1 cellular context compared by ENCODE assay signal in the genomic region with DNA sequence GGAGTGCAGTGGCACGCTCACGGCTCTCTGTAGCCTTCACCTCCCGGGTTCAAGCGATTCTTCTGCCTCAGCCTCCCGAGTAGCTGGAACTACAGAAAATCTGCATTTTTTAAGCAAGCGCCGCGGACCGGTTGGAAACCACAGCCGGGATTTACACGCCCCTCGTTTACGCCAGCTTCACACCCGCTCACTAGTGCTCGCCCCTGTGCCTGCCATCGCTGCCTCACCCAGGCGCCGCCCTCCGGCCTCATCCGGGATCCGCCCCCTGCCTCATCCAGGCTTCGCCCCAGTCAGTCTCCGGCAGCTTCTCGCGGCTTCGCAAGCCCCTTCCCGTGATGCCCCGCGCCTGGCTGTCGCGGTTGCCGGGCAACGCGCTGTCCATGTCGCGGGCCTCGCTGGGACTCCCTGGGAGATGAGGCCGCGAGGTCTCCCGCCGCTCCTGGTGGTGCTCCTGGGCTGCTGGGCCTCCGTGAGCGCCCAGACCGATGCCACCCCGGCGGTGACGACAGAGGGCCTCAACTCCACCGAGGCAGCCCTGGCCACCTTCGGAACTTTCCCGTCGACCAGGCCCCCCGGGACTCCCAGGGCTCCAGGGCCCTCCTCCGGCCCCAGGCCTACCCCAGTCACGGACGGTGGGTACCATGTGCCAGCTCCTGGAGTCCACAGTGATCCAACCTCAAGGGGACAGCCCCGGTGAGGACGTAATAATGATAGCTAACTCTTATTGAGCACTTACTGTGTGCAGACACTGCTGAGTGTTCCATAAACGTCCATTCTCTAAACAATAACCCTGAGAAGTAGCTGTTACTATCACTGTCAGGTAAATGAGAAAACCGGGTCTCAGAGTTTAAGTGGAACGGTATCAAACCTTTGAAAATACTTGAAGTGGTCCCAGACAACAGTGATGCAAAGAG.
TF ChIP-seq lines count a peak whose summit lies in the region.

A gene (plus strand): TSS at position 359 of the 914 bp plus-strand sequence. CDS start 54 bp downstream, at position 413.

TF ChIP-seq in HepG2, 621 proteins besides CTCF, POLR2A, EP300 and RAD21 (continued from another document and continues in another):
- TF ChIP-seq, protein P1, sequence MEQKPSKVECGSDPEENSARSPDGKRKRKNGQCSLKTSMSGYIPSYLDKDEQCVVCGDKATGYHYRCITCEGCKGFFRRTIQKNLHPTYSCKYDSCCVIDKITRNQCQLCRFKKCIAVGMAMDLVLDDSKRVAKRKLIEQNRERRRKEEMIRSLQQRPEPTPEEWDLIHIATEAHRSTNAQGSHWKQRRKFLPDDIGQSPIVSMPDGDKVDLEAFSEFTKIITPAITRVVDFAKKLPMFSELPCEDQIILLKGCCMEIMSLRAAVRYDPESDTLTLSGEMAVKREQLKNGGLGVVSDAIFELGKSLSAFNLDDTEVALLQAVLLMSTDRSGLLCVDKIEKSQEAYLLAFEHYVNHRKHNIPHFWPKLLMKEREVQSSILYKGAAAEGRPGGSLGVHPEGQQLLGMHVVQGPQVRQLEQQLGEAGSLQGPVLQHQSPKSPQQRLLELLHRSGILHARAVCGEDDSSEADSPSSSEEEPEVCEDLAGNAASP (CRISPR knock-in tag; IDR thresholded peaks at IDR 0.05; ENCODE audit: borderline replicate concordance): no peak; the same call in 1 of the 2 replicates
- no peak for TF ChIP-seq NCOA2 (CRISPR knock-in tag; IDR thresholded peaks at IDR 0.05)
- TF ChIP-seq, protein P2, sequence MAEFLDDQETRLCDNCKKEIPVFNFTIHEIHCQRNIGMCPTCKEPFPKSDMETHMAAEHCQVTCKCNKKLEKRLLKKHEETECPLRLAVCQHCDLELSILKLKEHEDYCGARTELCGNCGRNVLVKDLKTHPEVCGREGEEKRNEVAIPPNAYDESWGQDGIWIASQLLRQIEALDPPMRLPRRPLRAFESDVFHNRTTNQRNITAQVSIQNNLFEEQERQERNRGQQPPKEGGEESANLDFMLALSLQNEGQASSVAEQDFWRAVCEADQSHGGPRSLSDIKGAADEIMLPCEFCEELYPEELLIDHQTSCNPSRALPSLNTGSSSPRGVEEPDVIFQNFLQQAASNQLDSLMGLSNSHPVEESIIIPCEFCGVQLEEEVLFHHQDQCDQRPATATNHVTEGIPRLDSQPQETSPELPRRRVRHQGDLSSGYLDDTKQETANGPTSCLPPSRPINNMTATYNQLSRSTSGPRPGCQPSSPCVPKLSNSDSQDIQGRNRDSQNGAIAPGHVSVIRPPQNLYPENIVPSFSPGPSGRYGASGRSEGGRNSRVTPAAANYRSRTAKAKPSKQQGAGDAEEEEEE (CRISPR knock-in tag; IDR thresholded peaks at IDR 0.05; ENCODE audit: borderline replicate concordance): no peak
- TF ChIP-seq, protein P3, sequence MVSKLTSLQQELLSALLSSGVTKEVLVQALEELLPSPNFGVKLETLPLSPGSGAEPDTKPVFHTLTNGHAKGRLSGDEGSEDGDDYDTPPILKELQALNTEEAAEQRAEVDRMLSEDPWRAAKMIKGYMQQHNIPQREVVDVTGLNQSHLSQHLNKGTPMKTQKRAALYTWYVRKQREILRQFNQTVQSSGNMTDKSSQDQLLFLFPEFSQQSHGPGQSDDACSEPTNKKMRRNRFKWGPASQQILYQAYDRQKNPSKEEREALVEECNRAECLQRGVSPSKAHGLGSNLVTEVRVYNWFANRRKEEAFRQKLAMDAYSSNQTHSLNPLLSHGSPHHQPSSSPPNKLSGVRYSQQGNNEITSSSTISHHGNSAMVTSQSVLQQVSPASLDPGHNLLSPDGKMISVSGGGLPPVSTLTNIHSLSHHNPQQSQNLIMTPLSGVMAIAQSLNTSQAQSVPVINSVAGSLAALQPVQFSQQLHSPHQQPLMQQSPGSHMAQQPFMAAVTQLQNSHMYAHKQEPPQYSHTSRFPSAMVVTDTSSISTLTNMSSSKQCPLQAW (CRISPR knock-in tag; IDR thresholded peaks at IDR 0.05): peak; percentile 55; the same call in 1 of the 2 replicates
- TF ChIP-seq KLF13 (CRISPR knock-in tag; IDR thresholded peaks at IDR 0.05): no peak
- TF ChIP-seq, protein P4, sequence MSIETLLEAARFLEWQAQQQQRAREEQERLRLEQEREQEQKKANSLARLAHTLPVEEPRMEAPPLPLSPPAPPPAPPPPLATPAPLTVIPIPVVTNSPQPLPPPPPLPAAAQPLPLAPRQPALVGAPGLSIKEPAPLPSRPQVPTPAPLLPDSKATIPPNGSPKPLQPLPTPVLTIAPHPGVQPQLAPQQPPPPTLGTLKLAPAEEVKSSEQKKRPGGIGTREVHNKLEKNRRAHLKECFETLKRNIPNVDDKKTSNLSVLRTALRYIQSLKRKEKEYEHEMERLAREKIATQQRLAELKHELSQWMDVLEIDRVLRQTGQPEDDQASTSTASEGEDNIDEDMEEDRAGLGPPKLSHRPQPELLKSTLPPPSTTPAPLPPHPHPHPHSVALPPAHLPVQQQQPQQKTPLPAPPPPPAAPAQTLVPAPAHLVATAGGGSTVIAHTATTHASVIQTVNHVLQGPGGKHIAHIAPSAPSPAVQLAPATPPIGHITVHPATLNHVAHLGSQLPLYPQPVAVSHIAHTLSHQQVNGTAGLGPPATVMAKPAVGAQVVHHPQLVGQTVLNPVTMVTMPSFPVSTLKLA (IDR thresholded peaks at IDR 0.05): peak; percentile 18; the same call in 1 of the 2 replicates
- no peak for TF ChIP-seq SRSF4 (IDR thresholded peaks at IDR 0.05; ENCODE audit: low read depth, low read length, poor library complexity, severe bottlenecking)
- no peak for TF ChIP-seq ZNF30 (CRISPR knock-in tag; IDR thresholded peaks at IDR 0.05)
- no peak for TF ChIP-seq PPARG (CRISPR knock-in tag; conservative IDR thresholded peaks at IDR 0.05)
- TF ChIP-seq ELF4 (CRISPR knock-in tag; IDR thresholded peaks at IDR 0.05; ENCODE audit: borderline replicate concordance): no peak
- no peak for TF ChIP-seq ZNF337 (CRISPR knock-in tag; IDR thresholded peaks at IDR 0.05; ENCODE audit: borderline replicate concordance, low read depth)
- no peak for TF ChIP-seq PHB2 (IDR thresholded peaks at IDR 0.05; ENCODE audit: partially characterized antibody)
- TF ChIP-seq, protein P5, sequence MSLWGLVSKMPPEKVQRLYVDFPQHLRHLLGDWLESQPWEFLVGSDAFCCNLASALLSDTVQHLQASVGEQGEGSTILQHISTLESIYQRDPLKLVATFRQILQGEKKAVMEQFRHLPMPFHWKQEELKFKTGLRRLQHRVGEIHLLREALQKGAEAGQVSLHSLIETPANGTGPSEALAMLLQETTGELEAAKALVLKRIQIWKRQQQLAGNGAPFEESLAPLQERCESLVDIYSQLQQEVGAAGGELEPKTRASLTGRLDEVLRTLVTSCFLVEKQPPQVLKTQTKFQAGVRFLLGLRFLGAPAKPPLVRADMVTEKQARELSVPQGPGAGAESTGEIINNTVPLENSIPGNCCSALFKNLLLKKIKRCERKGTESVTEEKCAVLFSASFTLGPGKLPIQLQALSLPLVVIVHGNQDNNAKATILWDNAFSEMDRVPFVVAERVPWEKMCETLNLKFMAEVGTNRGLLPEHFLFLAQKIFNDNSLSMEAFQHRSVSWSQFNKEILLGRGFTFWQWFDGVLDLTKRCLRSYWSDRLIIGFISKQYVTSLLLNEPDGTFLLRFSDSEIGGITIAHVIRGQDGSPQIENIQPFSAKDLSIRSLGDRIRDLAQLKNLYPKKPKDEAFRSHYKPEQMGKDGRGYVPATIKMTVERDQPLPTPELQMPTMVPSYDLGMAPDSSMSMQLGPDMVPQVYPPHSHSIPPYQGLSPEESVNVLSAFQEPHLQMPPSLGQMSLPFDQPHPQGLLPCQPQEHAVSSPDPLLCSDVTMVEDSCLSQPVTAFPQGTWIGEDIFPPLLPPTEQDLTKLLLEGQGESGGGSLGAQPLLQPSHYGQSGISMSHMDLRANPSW (CRISPR knock-in tag; IDR thresholded peaks at IDR 0.05; ENCODE audit: borderline replicate concordance): 0 out of 2 replicates have a peak, but pooled peaks have one; percentile 29
- no peak for TF ChIP-seq SMARCE1 (IDR thresholded peaks at IDR 0.05; ENCODE audit: borderline replicate concordance)
- TF ChIP-seq, protein P6, sequence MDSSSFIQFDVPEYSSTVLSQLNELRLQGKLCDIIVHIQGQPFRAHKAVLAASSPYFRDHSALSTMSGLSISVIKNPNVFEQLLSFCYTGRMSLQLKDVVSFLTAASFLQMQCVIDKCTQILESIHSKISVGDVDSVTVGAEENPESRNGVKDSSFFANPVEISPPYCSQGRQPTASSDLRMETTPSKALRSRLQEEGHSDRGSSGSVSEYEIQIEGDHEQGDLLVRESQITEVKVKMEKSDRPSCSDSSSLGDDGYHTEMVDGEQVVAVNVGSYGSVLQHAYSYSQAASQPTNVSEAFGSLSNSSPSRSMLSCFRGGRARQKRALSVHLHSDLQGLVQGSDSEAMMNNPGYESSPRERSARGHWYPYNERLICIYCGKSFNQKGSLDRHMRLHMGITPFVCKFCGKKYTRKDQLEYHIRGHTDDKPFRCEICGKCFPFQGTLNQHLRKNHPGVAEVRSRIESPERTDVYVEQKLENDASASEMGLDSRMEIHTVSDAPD (CRISPR knock-in tag; IDR thresholded peaks at IDR 0.05): no peak
- TF ChIP-seq ZFP90 (CRISPR knock-in tag; IDR thresholded peaks at IDR 0.05; ENCODE audit: borderline replicate concordance): peak; percentile 70; the same call in 1 of the 2 replicates
- TF ChIP-seq, protein P7, sequence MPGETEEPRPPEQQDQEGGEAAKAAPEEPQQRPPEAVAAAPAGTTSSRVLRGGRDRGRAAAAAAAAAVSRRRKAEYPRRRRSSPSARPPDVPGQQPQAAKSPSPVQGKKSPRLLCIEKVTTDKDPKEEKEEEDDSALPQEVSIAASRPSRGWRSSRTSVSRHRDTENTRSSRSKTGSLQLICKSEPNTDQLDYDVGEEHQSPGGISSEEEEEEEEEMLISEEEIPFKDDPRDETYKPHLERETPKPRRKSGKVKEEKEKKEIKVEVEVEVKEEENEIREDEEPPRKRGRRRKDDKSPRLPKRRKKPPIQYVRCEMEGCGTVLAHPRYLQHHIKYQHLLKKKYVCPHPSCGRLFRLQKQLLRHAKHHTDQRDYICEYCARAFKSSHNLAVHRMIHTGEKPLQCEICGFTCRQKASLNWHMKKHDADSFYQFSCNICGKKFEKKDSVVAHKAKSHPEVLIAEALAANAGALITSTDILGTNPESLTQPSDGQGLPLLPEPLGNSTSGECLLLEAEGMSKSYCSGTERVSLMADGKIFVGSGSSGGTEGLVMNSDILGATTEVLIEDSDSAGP (CRISPR knock-in tag; IDR thresholded peaks at IDR 0.05; ENCODE audit: borderline replicate concordance): peak; percentile 90
- no peak for TF ChIP-seq SRF (IDR thresholded peaks at IDR 0.05; ENCODE audit: low read depth, low read length)
- TF ChIP-seq, protein P8, sequence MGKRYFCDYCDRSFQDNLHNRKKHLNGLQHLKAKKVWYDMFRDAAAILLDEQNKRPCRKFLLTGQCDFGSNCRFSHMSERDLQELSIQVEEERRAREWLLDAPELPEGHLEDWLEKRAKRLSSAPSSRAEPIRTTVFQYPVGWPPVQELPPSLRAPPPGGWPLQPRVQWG (CRISPR knock-in tag; IDR thresholded peaks at IDR 0.05; ENCODE audit: borderline replicate concordance, low read depth): no peak
- TF ChIP-seq ZSCAN9 (CRISPR knock-in tag; IDR thresholded peaks at IDR 0.05; ENCODE audit: borderline replicate concordance): peak; percentile 31; the same call in 1 of the 2 replicates
- TF ChIP-seq, protein P9, sequence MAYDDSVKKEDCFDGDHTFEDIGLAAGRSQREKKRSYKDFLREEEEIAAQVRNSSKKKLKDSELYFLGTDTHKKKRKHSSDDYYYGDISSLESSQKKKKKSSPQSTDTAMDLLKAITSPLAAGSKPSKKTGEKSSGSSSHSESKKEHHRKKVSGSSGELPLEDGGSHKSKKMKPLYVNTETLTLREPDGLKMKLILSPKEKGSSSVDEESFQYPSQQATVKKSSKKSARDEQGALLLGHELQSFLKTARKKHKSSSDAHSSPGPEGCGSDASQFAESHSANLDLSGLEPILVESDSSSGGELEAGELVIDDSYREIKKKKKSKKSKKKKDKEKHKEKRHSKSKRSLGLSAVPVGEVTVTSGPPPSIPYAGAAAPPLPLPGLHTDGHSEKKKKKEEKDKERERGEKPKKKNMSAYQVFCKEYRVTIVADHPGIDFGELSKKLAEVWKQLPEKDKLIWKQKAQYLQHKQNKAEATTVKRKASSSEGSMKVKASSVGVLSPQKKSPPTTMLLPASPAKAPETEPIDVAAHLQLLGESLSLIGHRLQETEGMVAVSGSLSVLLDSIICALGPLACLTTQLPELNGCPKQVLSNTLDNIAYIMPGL (CRISPR knock-in tag; IDR thresholded peaks at IDR 0.05; ENCODE audit: borderline replicate concordance in 1 of 2, low read depth in 1 of 2): peak; percentile 81 to 84
- no peak for TF ChIP-seq ZNF569 (CRISPR knock-in tag; IDR thresholded peaks at IDR 0.05; ENCODE audit: borderline replicate concordance)
- TF ChIP-seq, protein P10, sequence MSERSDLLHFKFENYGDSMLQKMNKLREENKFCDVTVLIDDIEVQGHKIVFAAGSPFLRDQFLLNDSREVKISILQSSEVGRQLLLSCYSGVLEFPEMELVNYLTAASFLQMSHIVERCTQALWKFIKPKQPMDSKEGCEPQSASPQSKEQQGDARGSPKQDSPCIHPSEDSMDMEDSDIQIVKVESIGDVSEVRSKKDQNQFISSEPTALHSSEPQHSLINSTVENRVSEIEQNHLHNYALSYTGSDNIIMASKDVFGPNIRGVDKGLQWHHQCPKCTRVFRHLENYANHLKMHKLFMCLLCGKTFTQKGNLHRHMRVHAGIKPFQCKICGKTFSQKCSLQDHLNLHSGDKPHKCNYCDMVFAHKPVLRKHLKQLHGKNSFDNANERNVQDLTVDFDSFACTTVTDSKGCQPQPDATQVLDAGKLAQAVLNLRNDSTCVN (CRISPR knock-in tag; IDR thresholded peaks at IDR 0.05; ENCODE audit: borderline replicate concordance): no peak
- TF ChIP-seq ZBTB8A (CRISPR knock-in tag; IDR thresholded peaks at IDR 0.05; ENCODE audit: borderline replicate concordance, low read depth): no peak
- TF ChIP-seq NFIC (IDR thresholded peaks at IDR 0.05; ENCODE audit: low read length): no peak
- TF ChIP-seq MED8 (CRISPR knock-in tag; IDR thresholded peaks at IDR 0.05; ENCODE audit: insufficient replicate concordance): no peak
- 0 out of 2 replicates have a peak, but pooled peaks have one; percentile 33 for TF ChIP-seq BCL6 (CRISPR knock-in tag; IDR thresholded peaks at IDR 0.05)
- TF ChIP-seq, protein P11, sequence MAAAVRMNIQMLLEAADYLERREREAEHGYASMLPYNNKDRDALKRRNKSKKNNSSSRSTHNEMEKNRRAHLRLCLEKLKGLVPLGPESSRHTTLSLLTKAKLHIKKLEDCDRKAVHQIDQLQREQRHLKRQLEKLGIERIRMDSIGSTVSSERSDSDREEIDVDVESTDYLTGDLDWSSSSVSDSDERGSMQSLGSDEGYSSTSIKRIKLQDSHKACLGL (CRISPR knock-in tag; IDR thresholded peaks at IDR 0.05): peak; percentile 94; the same call in 1 of the 2 replicates
- no peak for TF ChIP-seq ZNF234 (CRISPR knock-in tag; conservative IDR thresholded peaks at IDR 0.05)
- no peak for TF ChIP-seq ZNF564 (CRISPR knock-in tag; IDR thresholded peaks at IDR 0.05)
- TF ChIP-seq ZFY (CRISPR knock-in tag; IDR thresholded peaks at IDR 0.05): peak; percentile 98
- TF ChIP-seq KAT2B (IDR thresholded peaks at IDR 0.05; ENCODE audit: borderline replicate concordance, low read depth, low read length): no peak
- TF ChIP-seq, protein P12, sequence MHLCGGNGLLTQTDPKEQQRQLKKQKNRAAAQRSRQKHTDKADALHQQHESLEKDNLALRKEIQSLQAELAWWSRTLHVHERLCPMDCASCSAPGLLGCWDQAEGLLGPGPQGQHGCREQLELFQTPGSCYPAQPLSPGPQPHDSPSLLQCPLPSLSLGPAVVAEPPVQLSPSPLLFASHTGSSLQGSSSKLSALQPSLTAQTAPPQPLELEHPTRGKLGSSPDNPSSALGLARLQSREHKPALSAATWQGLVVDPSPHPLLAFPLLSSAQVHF (CRISPR knock-in tag; IDR thresholded peaks at IDR 0.05): no peak
- TF ChIP-seq SIN3B (IDR thresholded peaks at IDR 0.05; ENCODE audit: low read length): no peak
- TF ChIP-seq KLF12 (CRISPR knock-in tag; IDR thresholded peaks at IDR 0.05; ENCODE audit: borderline replicate concordance): peak; percentile 96
- TF ChIP-seq CENPX (CRISPR knock-in tag; IDR thresholded peaks at IDR 0.05): no peak
- no peak for TF ChIP-seq CHD4 (IDR thresholded peaks at IDR 0.05; ENCODE audit: borderline replicate concordance, low read length)
- no peak for TF ChIP-seq KDM5A (IDR thresholded peaks at IDR 0.05; ENCODE audit: borderline replicate concordance, low read length)
- TF ChIP-seq HDAC6 (IDR thresholded peaks at IDR 0.05; ENCODE audit: low read depth, low read length): no peak
